8 cellular contexts compared by ENCODE assay signal in the genomic region with DNA sequence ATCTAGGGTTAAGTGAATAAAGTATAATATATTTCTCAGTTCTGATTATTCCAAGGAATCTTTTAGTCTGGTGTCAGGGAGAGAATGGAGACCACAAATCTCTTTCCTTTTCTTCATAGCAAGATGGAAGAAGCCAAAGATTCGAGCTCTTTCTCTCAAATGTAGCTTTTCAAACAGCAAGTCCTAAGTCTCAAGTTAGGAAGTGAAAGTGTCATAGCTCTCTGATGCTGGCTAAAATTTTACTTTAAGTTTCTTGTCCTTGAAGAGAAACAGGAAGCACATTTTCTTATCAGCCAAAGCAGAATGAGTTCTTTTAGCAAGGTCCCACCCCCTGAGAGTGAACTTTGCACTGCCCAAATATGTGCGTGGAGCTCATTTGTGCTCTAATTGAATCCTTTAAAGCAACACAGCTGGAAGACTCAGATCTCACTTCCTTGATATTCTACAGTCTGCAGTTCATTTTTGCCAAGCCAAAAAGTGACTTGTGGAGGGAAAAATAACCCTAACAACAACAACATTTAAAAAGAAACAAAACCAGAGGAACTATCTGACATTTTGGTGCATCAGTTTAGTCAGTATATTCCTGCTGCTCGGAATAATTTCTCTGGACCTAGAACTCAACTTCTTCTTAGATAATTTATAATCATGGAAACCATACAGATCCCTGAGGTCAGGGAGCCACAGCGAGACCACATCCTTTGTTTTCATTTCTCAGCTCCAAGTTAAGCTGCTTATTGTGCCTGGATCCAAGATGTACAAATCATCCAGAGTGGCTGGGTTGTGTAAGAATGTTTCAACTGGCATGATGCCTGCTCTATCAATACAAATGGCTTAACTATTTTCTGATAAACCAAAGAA.
DNase-seq lines count a peak whose midpoint lies in the region; ATAC-seq and TF ChIP-seq lines count a peak whose summit lies in the region.

No MANE protein-coding gene starts in this region.

- no peaks in the 10 kb centered on the region for H3K4me1 Mint-ChIP-seq in stimulated activated naive CD8-positive, alpha-beta T cell treated with anti-CD3 and anti-CD28 coated beads, Interleukin-15, amount 100 ng/mL, for 72 hours

- TF ChIP-seq CTCF in hepatocyte (IDR thresholded peaks at IDR 0.05; ENCODE audit: poor library complexity) = no peak

- H3K36me3 ChIP-seq in adipocyte (ENCODE audit: control insufficient read depth, insufficient read depth, low read length, severe bottlenecking) (no peaks in the 10 kb centered on the region), hepatocyte (replicated peaks; ENCODE audit: insufficient read depth, low read depth) (no peaks in the 10 kb centered on the region)
- no peaks in the 10 kb centered on the region for H3K36me3 ChIP-seq in effector memory CD4-positive, alpha-beta T cell (ENCODE audit: control insufficient read depth, insufficient read depth, low read length)

- H3K9me3 Mint-ChIP-seq in stimulated activated naive CD8-positive, alpha-beta T cell treated with anti-CD3 and anti-CD28 coated beads, Interleukin-15, amount 100 ng/mL, for 72 hours = peaks cover 0 to 8% of the 10 kb centered on the region in 2 donors

- ATAC-seq in GM21528 (IDR thresholded peaks at IDR 0.05; ENCODE audit: low FRiP score, unreplicated experiment) = peak; percentile 99
- ATAC-seq in stimulated activated naive CD8-positive, alpha-beta T cell treated with anti-CD3 and anti-CD28 coated beads, Interleukin-15, amount 100 ng/mL, for 72 hours = peak; percentile 43

- no peaks in the 10 kb centered on the region for H3K27me3 Mint-ChIP-seq in stimulated activated naive CD8-positive, alpha-beta T cell treated with anti-CD3 and anti-CD28 coated beads, Interleukin-15, amount 100 ng/mL, for 72 hours

- H3K79me2 ChIP-seq in hepatocyte = no peaks in the 10 kb centered on the region

- WGBS in hepatocyte (ENCODE audit: low lambda C conversion rate, missing lambda C conversion rate) = 41% methylated on average over 4 of the region's 4 CpGs

- H3K4me3 Mint-ChIP-seq in stimulated activated naive CD8-positive, alpha-beta T cell treated with anti-CD3 and anti-CD28 coated beads, Interleukin-15, amount 100 ng/mL, for 72 hours = no peak overlapping the region

- no peaks in the 10 kb centered on the region for H3K9me2 ChIP-seq in hepatocyte (replicated peaks; ENCODE audit: insufficient read depth)

- H3K27me3 ChIP-seq in adipocyte (replicated peaks; ENCODE audit: control insufficient read depth, insufficient read depth, low read length) = no peaks in the 10 kb centered on the region
- H3K27me3 ChIP-seq in hepatocyte = no peaks in the 10 kb centered on the region
- no peaks in the 10 kb centered on the region for H3K27me3 ChIP-seq in effector memory CD4-positive, alpha-beta T cell (replicated peaks; ENCODE audit: control insufficient read depth, insufficient read depth, low read length, poor library complexity, severe bottlenecking)

- no peaks in the 10 kb centered on the region for H4K20me1 ChIP-seq in hepatocyte (ENCODE audit: insufficient read depth, poor library complexity, severe bottlenecking)

- H3K4me2 ChIP-seq in hepatocyte = peak overlapping the region; percentile 45

- H3K4me3 ChIP-seq in adipocyte (ENCODE audit: low read length) (peak overlapping the region; percentile 78), hepatocyte (no peak overlapping the region)
- H3K4me3 ChIP-seq in effector memory CD4-positive, alpha-beta T cell (ENCODE audit: insufficient read depth, low read depth, low read length, poor library complexity, severe bottlenecking) = no peak overlapping the region

- peak; percentile 90 for DNase-seq in GDM1 (lab: John Stamatoyannopoulos, UW)
- DNase-seq in HT1080 (ENCODE audit: low read depth) = peak; percentile 79
- peak; percentile 75 for DNase-seq in adipocyte (ENCODE audit: low read depth)
- DNase-seq in hepatocyte (ENCODE audit: low spot score) = peak; percentile 34
- no peak for DNase-seq in stimulated activated naive CD8-positive, alpha-beta T cell treated with anti-CD3 and anti-CD28 coated beads, Interleukin-15, amount 100 ng/mL, for 72 hours
- DNase-seq in SK-N-DZ (ENCODE audit: low spot score) = no peak
- DNase-seq in effector memory CD4-positive, alpha-beta T cell = no peak

- H3K4me1 ChIP-seq in adipocyte (ENCODE audit: control insufficient read depth, insufficient read depth, low read length) = peaks cover 12% of the 10 kb centered on the region
- H3K4me1 ChIP-seq in hepatocyte (ENCODE audit: insufficient read depth) = peaks cover 9% of the 10 kb centered on the region
- H3K4me1 ChIP-seq in effector memory CD4-positive, alpha-beta T cell (ENCODE audit: control insufficient read depth, insufficient read depth, low read length, poor library complexity, severe bottlenecking) = peaks cover 3% of the 10 kb centered on the region

- H3K9me3 ChIP-seq in adipocyte (ENCODE audit: control insufficient read depth, low read length) = no peaks in the 10 kb centered on the region
- H3K9me3 ChIP-seq in hepatocyte (ENCODE audit: low read depth) = no peaks in the 10 kb centered on the region
- no peaks in the 10 kb centered on the region for H3K9me3 ChIP-seq in effector memory CD4-positive, alpha-beta T cell (ENCODE audit: control insufficient read depth, low read length)

- H3K27ac ChIP-seq in hepatocyte = peak overlapping the region; percentile 45
- no peak overlapping the region for H3K27ac ChIP-seq in effector memory CD4-positive, alpha-beta T cell (ENCODE audit: insufficient read depth, low read length, poor library complexity, severe bottlenecking)

- peak overlapping the region in 1 of 2 donors; percentile 10 for H3K27ac Mint-ChIP-seq in stimulated activated naive CD8-positive, alpha-beta T cell treated with anti-CD3 and anti-CD28 coated beads, Interleukin-15, amount 100 ng/mL, for 72 hours

- H2AFZ ChIP-seq in hepatocyte = peak overlapping the region; percentile 17

- peak overlapping the region; percentile 65 for H3K9ac ChIP-seq in adipocyte (ENCODE audit: low read length)

Comparison
In these comparisons a context has a peak if more than half of its experiments do, and no peak if none do; other contexts are left out.
1. DNase-seq: peak in GDM1 (single experiment), HT1080 (single experiment), adipocyte (single experiment) and hepatocyte (single experiment); none in stimulated activated naive CD8-positive, alpha-beta T cell treated with anti-CD3 and anti-CD28 coated beads, Interleukin-15, amount 100 ng/mL, for 72 hours (0 of 2), SK-N-DZ (single experiment) and effector memory CD4-positive, alpha-beta T cell (0 of 3).